Comparison of ENCODE assay signal across 22 cellular contexts in the genomic region with DNA sequence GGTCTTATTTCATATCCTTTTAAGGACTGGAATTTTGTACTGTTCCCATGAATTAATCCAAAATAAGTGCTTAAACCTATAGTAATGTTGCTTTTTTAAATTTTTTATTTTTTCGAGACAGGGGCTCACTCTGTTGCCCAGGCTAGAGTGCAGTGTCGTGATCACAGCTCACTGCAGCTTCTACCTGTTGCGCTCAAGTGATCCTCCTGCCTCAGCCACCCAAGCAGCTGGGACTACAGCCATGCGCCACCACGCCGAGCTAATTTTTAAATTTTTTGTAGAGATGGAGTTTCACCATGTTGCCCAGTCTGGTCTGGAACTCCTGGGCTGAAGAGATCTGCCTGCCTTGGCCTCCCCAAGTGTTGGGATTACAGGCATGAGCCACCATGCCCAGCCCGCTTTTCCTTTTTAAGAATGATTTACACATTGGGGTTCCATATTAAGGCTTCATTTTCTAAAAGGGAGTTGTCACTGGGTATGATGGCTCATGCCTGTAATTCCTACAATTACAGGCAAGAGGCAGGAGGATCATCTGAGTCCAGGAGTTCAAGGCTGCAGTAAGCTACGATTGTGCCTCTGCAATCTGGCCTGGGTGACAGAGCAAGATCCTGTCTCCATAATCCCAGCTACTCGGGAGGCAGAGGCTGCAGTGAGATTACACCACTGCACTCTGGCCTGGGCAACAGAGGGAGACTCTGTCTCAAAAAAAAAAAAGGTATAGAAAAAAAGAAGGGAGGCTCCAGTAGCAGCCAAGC. TPM values are rescaled to one million over a fixed set of nuclear protein-coding genes. Genes with fewer than 3 reads are reported as not detected.
DNase-seq lines count a peak whose midpoint lies in the region; ATAC-seq, FAIRE-seq and TF ChIP-seq lines count a peak whose summit lies in the region.
"Had no signal": no experiment of that assay in that cellular context is flagged by ENCODE, and none has a peak within 500 bp of the region (broad histone marks: within the 10 kb centered on the region; RNA-seq: fewer than 3 reads in every experiment).

No MANE protein-coding gene starts in this region.

- H4K20me1 ChIP-seq in HepG2 (ENCODE audit: insufficient read depth, low read length): no peaks in the 10 kb centered on the region

- no TSS peak for BruUV-seq in HepG2 (replicated peaks; lab: Mats Ljungman, UMichigan)

- TF ChIP-seq RAD21 in HepG2 (CRISPR knock-in tag; IDR thresholded peaks at IDR 0.05): no peak

- H3K27me3 ChIP-seq in HepG2 (ENCODE audit: control insufficient read depth in 1 of 2, insufficient read depth in 2 of 2, low read length in 2 of 2) (no peaks in the 10 kb centered on the region), right lobe of liver (no peaks in the 10 kb centered on the region), stomach (no peaks in the 10 kb centered on the region)
- H3K27me3 ChIP-seq: BLaER1 treated with 17β-estradiol and CSF1 and Interleukin-3, amounts not matched to agents 10 nM and 100 nM had no signal

- TF ChIP-seq CTCF in HepG2 (CRISPR knock-in tag; IDR thresholded peaks at IDR 0.05) (no peak), right lobe of liver (IDR thresholded peaks at IDR 0.05) (no peak), HEK293 (tag by site-specific recombination; IDR thresholded peaks at IDR 0.05) (no peak), GM10248 (IDR thresholded peaks at IDR 0.05; ENCODE audit: control extremely low read depth, extremely low read depth, low read depth, missing control alignments) (no peak), stomach (IDR thresholded peaks at IDR 0.05) (no peak)

- no peaks in the 10 kb centered on the region for H3K79me2 ChIP-seq in HepG2 (ENCODE audit: insufficient read depth, low read length)

- no peak overlapping the region for H3K4me2 ChIP-seq in HepG2 (ENCODE audit: low read depth, low read length)

- in situ Hi-C loops in HepG2 (cut with HindIII; ENCODE audit: extremely low pct_ligation_motif_present, low pct_unique_long_range_greater_than_20kb): no loop called here

- no peak overlapping the region for H3K4me3 ChIP-seq in HepG2 (replicated peaks in 1 of 3; ENCODE audit: insufficient read depth in 1 of 3, low read depth in 2 of 3, low read length in 3 of 3)
- H3K4me3 ChIP-seq in right lobe of liver: no peak overlapping the region
- H3K4me3 ChIP-seq in HEK293 (ENCODE audit: low read depth, low read length): no peak overlapping the region
- H3K4me3 ChIP-seq in stomach: no peak overlapping the region
- H3K4me3 ChIP-seq: BLaER1 treated with 17β-estradiol and CSF1 and Interleukin-3, amounts not matched to agents 10 nM and 100 nM; GM12878 had no signal

- H3K27ac ChIP-seq in HepG2 (ENCODE audit: extremely low read length, insufficient read depth, low read length) (no peak overlapping the region), right lobe of liver (no peak overlapping the region), HEK293 (ENCODE audit: extremely low read depth, low read depth, low read length) (peak overlapping the region; percentile 22; the same call in 1 of the 2 replicates), stomach (no peak overlapping the region)
- H3K27ac ChIP-seq: 22Rv1; BLaER1 treated with 17β-estradiol and CSF1 and Interleukin-3, amounts not matched to agents 10 nM and 100 nM; C4-2B had no signal

- H3K36me3 ChIP-seq in HepG2 (replicated peaks in 1 of 2; ENCODE audit: control insufficient read depth in 1 of 2, insufficient read depth in 2 of 2, low read length in 2 of 2) (no peaks in the 10 kb centered on the region; a peak in 1 of 5 replicates), right lobe of liver (no peaks in the 10 kb centered on the region), HEK293 (ENCODE audit: control insufficient read depth in 2 of 2, insufficient read depth in 1 of 2, low read length in 2 of 2) (peaks cover 28 to 63% of the 10 kb centered on the region in 2 experiments), stomach (peaks cover 0 to 23% (median 22%) of the 10 kb centered on the region in 4 donors)

- intact Hi-C loops in HepG2 (cut with micrococcal nuclease; ENCODE audit: unreplicated experiment) (no loop called here), right lobe of liver (cut with DNase I) (no loop called here), posterior vena cava (cut with DNase I) (loop anchor here in 1 of 2 donors (10.0 kb wide), 1 partner anchor 311 kb away; no protein-coding TSS in a partner anchor), stomach (cut with DNase I; ENCODE audit: low total_unique reads) (no loop called here)

- H2AFZ ChIP-seq in HepG2 (ENCODE audit: low read length): no peak overlapping the region

- TF ChIP-seq EP300 in HepG2 (IDR thresholded peaks at IDR 0.05; ENCODE audit: low read depth in 2 of 2, low read length in 2 of 2) (no peak), HepG2 (CRISPR knock-in tag; IDR thresholded peaks at IDR 0.05; ENCODE audit: borderline replicate concordance) (no peak), stomach (IDR thresholded peaks at IDR 0.05) (no peak)

- TF ChIP-seq POLR2A in HepG2 (IDR thresholded peaks at IDR 0.05; ENCODE audit: insufficient read depth in 1 of 2, low read depth in 2 of 2, low read length in 2 of 2) (no peak), right lobe of liver (IDR thresholded peaks at IDR 0.05) (no peak), stomach (IDR thresholded peaks at IDR 0.05) (no peak)

- peaks cover 10% of the 10 kb centered on the region for H3K4me1 ChIP-seq in HepG2 (ENCODE audit: insufficient read depth, low read length)
- no peaks in the 10 kb centered on the region for H3K4me1 ChIP-seq in right lobe of liver
- H3K4me1 ChIP-seq in HEK293 (ENCODE audit: control insufficient read depth, insufficient read depth, low read length): peaks cover 5% of the 10 kb centered on the region; the same call in 1 of the 2 replicates
- H3K4me1 ChIP-seq in stomach: peaks cover 0 to 4% (median 0%) of the 10 kb centered on the region in 4 donors
- H3K4me1 ChIP-seq: Caco-2 had no signal

- peak; percentile 30 for DNase-seq in activated effector memory CD4-positive, alpha-beta T cell treated with anti-CD3 and anti-CD28 coated beads, Interleukin-2, amount 50 U/mL, for 16 hours
- no peak for DNase-seq in activated effector memory CD4-positive, alpha-beta T cell treated with Interleukin-2 at 50 U/mL for 16 hours
- no peak for DNase-seq in HepG2 (ENCODE audit: low spot score)
- DNase-seq in right lobe of liver: no peak
- DNase-seq in posterior vena cava (ENCODE audit: low spot score): peak; percentile 30
- no peak for DNase-seq in GM10248 (ENCODE audit: extremely low spot score)
- DNase-seq in stomach: no peak
- DNase-seq: AML-193; Caco-2; Calu3; CD4-positive, alpha-beta T cell; CD8-positive, alpha-beta T cell; DMS79 treated with DMSO at 0.1 percent for 48 hours had no signal

- no peak for FAIRE-seq in HepG2 (lab: Jason Lieb, UNC)
- FAIRE-seq: D721Med, G401.6, GM12878, GM12892, GM18507 had no signal

- 81% methylated on average over 8 of the region's 9 CpGs for WGBS in HepG2 (ENCODE audit: low lambda C conversion rate)
- WGBS in right lobe of liver (ENCODE audit: insufficient coverage, low coverage, low lambda C conversion rate, missing lambda C conversion rate): 92% methylated on average over 9 of the region's 9 CpGs
- WGBS in stomach, 5 donors: 88 to 96% (median 94%) methylated on average over 9 of the region's 9 CpGs

- ATAC-seq in HepG2 (no peak), right lobe of liver (no peak)
- ATAC-seq: CD8-positive, alpha-beta T cell; GM12878 had no signal

- CTCF ChIA-PET in HepG2 (lab: Yijun Ruan, JAX; ENCODE audit: low intra/inter-chr PET ratio, low total read pairs): no interaction called here
- CTCF ChIA-PET in HEK293 (lab: Yijun Ruan, JAX): interaction anchor here (0.6 to 4.1 kb wide), 9 partner anchors 8 to 290 kb away, joined by 3 to 61 read pairs (median 3); no protein-coding TSS in a partner anchor
- CTCF ChIA-PET in GM10248 (lab: Yijun Ruan, JAX): interaction anchor here (1.4 to 1.7 kb wide), 3 partner anchors 8 to 23 kb away, joined by 3 to 9 read pairs (median 4); no protein-coding TSS in a partner anchor

- H3K9me3 ChIP-seq in HepG2 (ENCODE audit: low read length) (no peaks in the 10 kb centered on the region), right lobe of liver (no peaks in the 10 kb centered on the region), HEK293 (ENCODE audit: control insufficient read depth, insufficient read depth, low read depth, low read length) (no peaks in the 10 kb centered on the region), stomach (no peaks in the 10 kb centered on the region)
- H3K9me3 ChIP-seq: Caco-2 had no signal

- H3K9ac ChIP-seq in HepG2 (ENCODE audit: insufficient read depth, low read depth, low read length): no peak overlapping the region
- H3K9ac ChIP-seq: BLaER1 treated with 17β-estradiol and CSF1 and Interleukin-3, amounts not matched to agents 10 nM and 100 nM had no signal

- POLR2A ChIA-PET in HepG2 (lab: Yijun Ruan, JAX) (no interaction called here), HEK293 (lab: Yijun Ruan, JAX) (interaction anchor here (0.5 to 1.9 kb wide), 4 partner anchors 24 to 112 kb away, joined by 3 to 6 read pairs (median 4); a partner anchor contains a TSS), GM10248 (lab: Yijun Ruan, JAX) (no interaction called here)

RNA-seq across cellular contexts. Expression of a gene that starts 28.3 kb away (rescaled TPM):
- 82.1 and 82.7 TPM in 2 replicates for total RNA-seq in HepG2 (2016; rRNA removed; fragmentation: Illumina TruSeq; extraction: Trizol)
- 42.1 and 44.9 TPM in 2 replicates for total RNA-seq in HepG2 (2016; cell fraction: cytosol; rRNA removed; fragmentation: Illumina TruSeq; extraction: Trizol; ENCODE audit: low read depth)
- total RNA-seq in HepG2 (2016; cell fraction: insoluble cytoplasmic fraction; rRNA removed; fragmentation: Illumina TruSeq; extraction: Trizol): 70.8 and 81.6 TPM in 2 replicates
- 96.0 and 104 TPM in 2 replicates for total RNA-seq in HepG2 (2016; cell fraction: membrane; rRNA removed; fragmentation: Illumina TruSeq; extraction: Trizol)
- 55.8 and 67.9 TPM in 2 replicates for total RNA-seq in HepG2 (2016; cell fraction: nucleus; rRNA removed; fragmentation: Illumina TruSeq; extraction: Trizol)
- 173 and 182 TPM in 2 replicates for polyA plus RNA-seq in HepG2 (2011; rRNA removed)
- polyA plus RNA-seq in HepG2 (2011; cell fraction: cytosol; rRNA removed): 88.4 and 94.7 TPM in 2 replicates
- 432 and 533 TPM in 2 replicates for polyA plus RNA-seq in HepG2 (2011; cell fraction: nucleus; rRNA removed)
- 72.7 and 74.6 TPM in 2 replicates for polyA plus RNA-seq in HepG2 (2012)
- 39.5 and 46.3 TPM in 2 replicates for polyA plus RNA-seq in HepG2 (2016; cell fraction: cytosol; fragmentation: Illumina TruSeq; extraction: Trizol; ENCODE audit: low read depth)
- 92.6 and 106 TPM in 2 replicates for polyA plus RNA-seq in HepG2 (2016; cell fraction: insoluble cytoplasmic fraction; fragmentation: Illumina TruSeq; extraction: Trizol; ENCODE audit: low read depth)
- polyA plus RNA-seq in HepG2 (2016; cell fraction: membrane; fragmentation: Illumina TruSeq; extraction: Trizol; ENCODE audit: low read depth): 95.0 and 114 TPM in 2 replicates
- 169 and 178 TPM in 2 replicates for polyA plus RNA-seq in HepG2 (2016; cell fraction: nucleus; fragmentation: Illumina TruSeq; extraction: Trizol; ENCODE audit: insufficient read depth, low read depth)
- polyA minus RNA-seq in HepG2 (2011; rRNA and poly(A)+ RNA removed; ENCODE audit: low replicate concordance): 115 and 187 TPM in 2 replicates
- polyA minus RNA-seq in HepG2 (2011; cell fraction: cytosol; rRNA and poly(A)+ RNA removed): 55.0 and 56.5 TPM in 2 replicates
- 77.1 and 89.5 TPM in 2 replicates for polyA minus RNA-seq in HepG2 (2011; cell fraction: nucleus; rRNA and poly(A)+ RNA removed)
- total RNA-seq in right lobe of liver: 100 to 1,000 TPM in 3 of 6 experiments, 10 to 100 TPM in 3; 83.2 to 132 (median 107) TPM
- total RNA-seq in posterior vena cava: 10 to 100 TPM; 80.4 to 85.1 TPM
- 100 to 1,000 TPM in 3 of 5 donors, 10 to 100 TPM in 2; 71.8 to 227 (median 104) TPM for total RNA-seq in stomach
- polyA plus RNA-seq in stomach: 10 to 100 TPM; 26.0 to 42.5 (median 37.6) TPM

RNA-seq across cellular contexts. Expression of a gene that starts 34.8 kb away (rescaled TPM):
- 6.8 and 8.1 TPM in 2 replicates for total RNA-seq in HepG2 (2016; rRNA removed; fragmentation: Illumina TruSeq; extraction: Trizol)
- total RNA-seq in HepG2 (2016; cell fraction: cytosol; rRNA removed; fragmentation: Illumina TruSeq; extraction: Trizol; ENCODE audit: low read depth): 12.5 and 13.5 TPM in 2 replicates
- total RNA-seq in HepG2 (2016; cell fraction: insoluble cytoplasmic fraction; rRNA removed; fragmentation: Illumina TruSeq; extraction: Trizol): 5.6 and 9.0 TPM in 2 replicates
- 18.7 and 22.9 TPM in 2 replicates for total RNA-seq in HepG2 (2016; cell fraction: membrane; rRNA removed; fragmentation: Illumina TruSeq; extraction: Trizol)
- 3.6 and 5.4 TPM in 2 replicates for total RNA-seq in HepG2 (2016; cell fraction: nucleus; rRNA removed; fragmentation: Illumina TruSeq; extraction: Trizol)
- polyA plus RNA-seq in HepG2 (2011; rRNA removed): 10.6 and 11.1 TPM in 2 replicates
- polyA plus RNA-seq in HepG2 (2011; cell fraction: cytosol; rRNA removed): 6.7 and 7.2 TPM in 2 replicates
- polyA plus RNA-seq in HepG2 (2011; cell fraction: nucleus; rRNA removed): 10.7 and 10.8 TPM in 2 replicates
- polyA plus RNA-seq in HepG2 (2012): 3.6 and 4.2 TPM in 2 replicates
- 12.8 and 17.0 TPM in 2 replicates for polyA plus RNA-seq in HepG2 (2016; cell fraction: cytosol; fragmentation: Illumina TruSeq; extraction: Trizol; ENCODE audit: low read depth)
- polyA plus RNA-seq in HepG2 (2016; cell fraction: insoluble cytoplasmic fraction; fragmentation: Illumina TruSeq; extraction: Trizol; ENCODE audit: low read depth): 9.6 and 11.1 TPM in 2 replicates
- 23.8 and 24.6 TPM in 2 replicates for polyA plus RNA-seq in HepG2 (2016; cell fraction: membrane; fragmentation: Illumina TruSeq; extraction: Trizol; ENCODE audit: low read depth)
- 12.8 and 13.4 TPM in 2 replicates for polyA plus RNA-seq in HepG2 (2016; cell fraction: nucleus; fragmentation: Illumina TruSeq; extraction: Trizol; ENCODE audit: insufficient read depth, low read depth)
- polyA minus RNA-seq in HepG2 (2011; rRNA and poly(A)+ RNA removed; ENCODE audit: low replicate concordance): 18.0 and 74.8 TPM in 2 replicates
- polyA minus RNA-seq in HepG2 (2011; cell fraction: cytosol; rRNA and poly(A)+ RNA removed): 7.0 and 8.4 TPM in 2 replicates
- polyA minus RNA-seq in HepG2 (2011; cell fraction: nucleus; rRNA and poly(A)+ RNA removed): 6.8 and 7.3 TPM in 2 replicates
- total RNA-seq in right lobe of liver: 1 to 10 TPM; 4.8 to 8.1 (median 5.5) TPM
- total RNA-seq in posterior vena cava: 10 to 100 TPM; 13.2 to 16.9 TPM
- total RNA-seq in stomach: 10 to 100 TPM in 1 of 5 donors, 1 to 10 TPM in 3, under 1 TPM in 1; 0.58 to 59.7 (median 4.5) TPM
- polyA plus RNA-seq in stomach: 10 to 100 TPM in 2 of 3 donors, 1 to 10 TPM in 1; 9.6 to 14.8 (median 14.4) TPM

RNA-seq across cellular contexts. Expression of a gene that starts 35.1 kb away (rescaled TPM):
- total RNA-seq in HepG2 (2016; rRNA removed; fragmentation: Illumina TruSeq; extraction: Trizol): 26.8 and 45.7 TPM in 2 replicates
- 18.2 and 19.0 TPM in 2 replicates for total RNA-seq in HepG2 (2016; cell fraction: cytosol; rRNA removed; fragmentation: Illumina TruSeq; extraction: Trizol; ENCODE audit: low read depth)
- 29.0 and 47.3 TPM in 2 replicates for total RNA-seq in HepG2 (2016; cell fraction: insoluble cytoplasmic fraction; rRNA removed; fragmentation: Illumina TruSeq; extraction: Trizol)
- 26.1 and 41.8 TPM in 2 replicates for total RNA-seq in HepG2 (2016; cell fraction: membrane; rRNA removed; fragmentation: Illumina TruSeq; extraction: Trizol)
- 37.3 and 42.7 TPM in 2 replicates for total RNA-seq in HepG2 (2016; cell fraction: nucleus; rRNA removed; fragmentation: Illumina TruSeq; extraction: Trizol)
- 164 and 203 TPM in 2 replicates for polyA plus RNA-seq in HepG2 (2011; rRNA removed)
- polyA plus RNA-seq in HepG2 (2011; cell fraction: cytosol; rRNA removed): 105 and 149 TPM in 2 replicates
- 114 and 115 TPM in 2 replicates for polyA plus RNA-seq in HepG2 (2011; cell fraction: nucleus; rRNA removed)
- polyA plus RNA-seq in HepG2 (2012): 107 and 135 TPM in 2 replicates
- polyA plus RNA-seq in HepG2 (2016; cell fraction: cytosol; fragmentation: Illumina TruSeq; extraction: Trizol; ENCODE audit: low read depth): 16.6 and 27.8 TPM in 2 replicates
- 36.6 and 37.2 TPM in 2 replicates for polyA plus RNA-seq in HepG2 (2016; cell fraction: insoluble cytoplasmic fraction; fragmentation: Illumina TruSeq; extraction: Trizol; ENCODE audit: low read depth)
- 34.7 and 44.6 TPM in 2 replicates for polyA plus RNA-seq in HepG2 (2016; cell fraction: membrane; fragmentation: Illumina TruSeq; extraction: Trizol; ENCODE audit: low read depth)
- 75.1 and 78.1 TPM in 2 replicates for polyA plus RNA-seq in HepG2 (2016; cell fraction: nucleus; fragmentation: Illumina TruSeq; extraction: Trizol; ENCODE audit: insufficient read depth, low read depth)
- 86.0 and 162 TPM in 2 replicates for polyA minus RNA-seq in HepG2 (2011; rRNA and poly(A)+ RNA removed; ENCODE audit: low replicate concordance)
- 72.3 and 102 TPM in 2 replicates for polyA minus RNA-seq in HepG2 (2011; cell fraction: cytosol; rRNA and poly(A)+ RNA removed)
- polyA minus RNA-seq in HepG2 (2011; cell fraction: nucleus; rRNA and poly(A)+ RNA removed): 23.6 and 31.3 TPM in 2 replicates
- 100 to 1,000 TPM in 4 of 6 experiments, 10 to 100 TPM in 2; 84.7 to 197 (median 113) TPM for total RNA-seq in right lobe of liver
- 100 to 1,000 TPM; 153 to 281 TPM for total RNA-seq in posterior vena cava
- total RNA-seq in stomach: 100 to 1,000 TPM in 4 of 5 donors, 10 to 100 TPM in 1; 95.6 to 273 (median 257) TPM
- 10 to 100 TPM; 58.8 to 85.2 (median 74.9) TPM for polyA plus RNA-seq in stomach

Comparison
In these comparisons a context has a peak if more than half of its experiments do, and no peak if none do; other contexts are left out.
1. DNase-seq: peak in activated effector memory CD4-positive, alpha-beta T cell treated with anti-CD3 and anti-CD28 coated beads, Interleukin-2, amount 50 U/mL, for 16 hours (single experiment) and posterior vena cava (single experiment); none in activated effector memory CD4-positive, alpha-beta T cell treated with Interleukin-2 at 50 U/mL for 16 hours (single experiment), HepG2 (single experiment), right lobe of liver (0 of 3), GM10248 (single experiment) and stomach (single experiment).